Comparison of ENCODE assay signal across 12 cellular contexts in the genomic region with DNA sequence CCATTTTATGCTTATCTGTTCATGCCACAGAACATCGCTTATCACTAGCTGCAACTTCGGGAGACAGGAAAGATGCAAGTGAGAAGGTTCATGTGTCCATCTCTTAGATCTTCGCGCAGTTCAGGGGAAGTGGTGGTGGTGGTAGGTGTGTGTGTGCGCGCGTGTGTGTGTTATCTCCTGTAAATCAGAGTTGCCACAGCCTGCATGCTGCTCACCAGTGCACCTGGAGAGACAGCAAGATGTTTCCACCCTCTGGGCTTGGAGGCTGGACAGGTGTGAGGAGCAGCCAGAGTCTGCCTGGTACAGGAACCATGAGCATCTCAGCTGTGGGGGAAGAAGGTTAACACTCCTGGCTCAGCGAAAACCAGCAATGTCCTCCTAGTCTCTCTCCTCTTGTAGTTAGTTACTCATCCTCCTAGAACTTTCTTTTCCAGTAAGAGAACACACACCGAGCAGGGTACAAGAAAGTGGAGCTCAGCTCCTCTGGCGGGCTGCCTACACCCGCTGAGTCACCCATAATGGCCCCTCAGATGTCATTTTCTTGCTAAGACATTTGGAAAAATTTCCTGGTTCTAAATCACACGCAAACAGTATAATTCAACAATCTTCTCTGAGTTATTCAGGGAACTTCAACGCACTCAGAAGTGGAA. TPM values are rescaled to one million over a fixed set of nuclear protein-coding genes. Genes with fewer than 3 reads are reported as not detected.
DNase-seq lines count a peak whose midpoint lies in the region; ATAC-seq, FAIRE-seq and TF ChIP-seq lines count a peak whose summit lies in the region.
"Had no signal": no experiment of that assay in that cellular context is flagged by ENCODE, and none has a peak within 500 bp of the region (broad histone marks: within the 10 kb centered on the region; RNA-seq: fewer than 3 reads in every experiment).

No MANE protein-coding gene starts in this region.

- FAIRE-seq in GM12891 (lab: Jason Lieb, UNC) = no peak

- H3K4me3 ChIP-seq in left ventricle myocardium inferior = no peak overlapping the region
- no peak overlapping the region for H3K4me3 ChIP-seq in aorta (ENCODE audit: low read length in 2 of 2)
- no peak overlapping the region for H3K4me3 ChIP-seq in stomach
- H3K4me3 ChIP-seq: dorsolateral prefrontal cortex, SJCRH30, uterus had no signal

- H3K27ac ChIP-seq in left ventricle myocardium inferior (replicated peaks) (peak overlapping the region; percentile 38), aorta (ENCODE audit: low read depth in 1 of 2, low read length in 2 of 2) (peak overlapping the region in 1 of 2 donors; percentile 72), stomach (no peak overlapping the region)
- H3K27ac ChIP-seq: SJCRH30, uterus had no signal

- H3K27me3 ChIP-seq in left ventricle myocardium inferior (ENCODE audit: low read depth) = no peaks in the 10 kb centered on the region
- no peaks in the 10 kb centered on the region for H3K27me3 ChIP-seq in aorta (ENCODE audit: control insufficient read depth in 1 of 2, insufficient read depth in 2 of 2, low read length in 1 of 2)
- no peaks in the 10 kb centered on the region for H3K27me3 ChIP-seq in stomach
- H3K27me3 ChIP-seq: dorsolateral prefrontal cortex, SJCRH30, uterus had no signal

- DNase-seq in left ventricle myocardium inferior (no peak), Right ventricle myocardium inferior (ENCODE audit: missing footprints) (no peak), iPS-NIHi7 (ENCODE audit: extremely low spot score) (peak; percentile 0), aorta (peak; percentile 82 to 85), GM12891 (ENCODE audit: insufficient read length, low spot score) (no peak), stomach (no peak)
- peak; percentile 19 for DNase-seq in activated T-helper 2 cell treated with anti-CD3 and anti-CD28 coated beads, Interferon-gamma antibody, Interleukin-2, Interleukin-4, amounts not matched to agents 10 μg/mL and 5 μg/mL and 100 μg/mL, durations not matched to agents 14 hours and 24 hours and 36 hours (ENCODE audit: low spot score)
- DNase-seq: uterus had no signal

- peaks cover 54% of the 10 kb centered on the region for H3K4me1 Mint-ChIP-seq in activated T-helper 2 cell treated with anti-CD3 and anti-CD28 coated beads, Interferon-gamma antibody, Interleukin-2, Interleukin-4, amounts not matched to agents 10 μg/mL and 5 μg/mL and 100 μg/mL, durations not matched to agents 14 hours and 24 hours and 36 hours (ENCODE audit: low read depth)

- TF ChIP-seq EP300 in stomach (IDR thresholded peaks at IDR 0.05) = no peak

- TF ChIP-seq POLR2A in GM12891 (IDR thresholded peaks at IDR 0.05; ENCODE audit: low read depth, low read length) (no peak), stomach (IDR thresholded peaks at IDR 0.05) (no peak)

- 68 to 73% methylated on average over 13 of the region's 13 CpGs for WGBS in aorta, 2 donors
- 70 to 72% (median 70%) methylated on average over 13 of the region's 13 CpGs for WGBS in stomach, 5 donors

- peak overlapping the region; percentile 3 for H3K27ac Mint-ChIP-seq in activated T-helper 2 cell treated with anti-CD3 and anti-CD28 coated beads, Interferon-gamma antibody, Interleukin-2, Interleukin-4, amounts not matched to agents 10 μg/mL and 5 μg/mL and 100 μg/mL, durations not matched to agents 14 hours and 24 hours and 36 hours

- peaks cover 57% of the 10 kb centered on the region for H3K4me1 ChIP-seq in left ventricle myocardium inferior
- no peaks in the 10 kb centered on the region for H3K4me1 ChIP-seq in aorta (ENCODE audit: control insufficient read depth in 1 of 2, insufficient read depth in 2 of 2, low read length in 2 of 2)
- peaks cover 0 to 26% (median 18%) of the 10 kb centered on the region in 4 donors for H3K4me1 ChIP-seq in stomach
- H3K4me1 ChIP-seq: uterus had no signal

- TF ChIP-seq CTCF in left ventricle myocardium inferior (IDR thresholded peaks at IDR 0.05; ENCODE audit: borderline replicate concordance) (no peak), stomach (IDR thresholded peaks at IDR 0.05) (no peak)

- no peak for ATAC-seq in Right ventricle myocardium inferior
- ATAC-seq in aorta (ENCODE audit: low FRiP score) = no peak
- no peak for ATAC-seq in HG02798 (IDR thresholded peaks at IDR 0.05; ENCODE audit: poor library complexity, unreplicated experiment)

- H3K4me3 Mint-ChIP-seq in activated T-helper 2 cell treated with anti-CD3 and anti-CD28 coated beads, Interferon-gamma antibody, Interleukin-2, Interleukin-4, amounts not matched to agents 10 μg/mL and 5 μg/mL and 100 μg/mL, durations not matched to agents 14 hours and 24 hours and 36 hours (ENCODE audit: low read depth) = no peak overlapping the region

- H3K27me3 Mint-ChIP-seq in activated T-helper 2 cell treated with anti-CD3 and anti-CD28 coated beads, Interferon-gamma antibody, Interleukin-2, Interleukin-4, amounts not matched to agents 10 μg/mL and 5 μg/mL and 100 μg/mL, durations not matched to agents 14 hours and 24 hours and 36 hours (ENCODE audit: low read depth) = no peaks in the 10 kb centered on the region

- H3K36me3 ChIP-seq in left ventricle myocardium inferior (no peaks in the 10 kb centered on the region), aorta (ENCODE audit: control insufficient read depth in 1 of 2, insufficient read depth in 2 of 2, low read length in 1 of 2) (no peaks in the 10 kb centered on the region), stomach (no peaks in the 10 kb centered on the region)
- H3K36me3 ChIP-seq: SJCRH30, uterus had no signal

- H3K9me3 Mint-ChIP-seq in activated T-helper 2 cell treated with anti-CD3 and anti-CD28 coated beads, Interferon-gamma antibody, Interleukin-2, Interleukin-4, amounts not matched to agents 10 μg/mL and 5 μg/mL and 100 μg/mL, durations not matched to agents 14 hours and 24 hours and 36 hours = no peaks in the 10 kb centered on the region

- no peaks in the 10 kb centered on the region for H3K9me3 ChIP-seq in left ventricle myocardium inferior (replicated peaks)
- H3K9me3 ChIP-seq in aorta (ENCODE audit: control insufficient read depth, low read length) = no peaks in the 10 kb centered on the region
- no peaks in the 10 kb centered on the region for H3K9me3 ChIP-seq in stomach
- H3K9me3 ChIP-seq: SJCRH30, uterus had no signal

- intact Hi-C loops in left ventricle myocardium inferior (cut with micrococcal nuclease) (no loop called here), Right ventricle myocardium inferior (cut with DNase I) (no loop called here), aorta (cut with DNase I) (no loop called here), stomach (cut with DNase I; ENCODE audit: low total_unique reads) (no loop called here)
- intact Hi-C loops in activated T-helper 2 cell treated with anti-CD3 and anti-CD28 coated beads, Interferon-gamma antibody, Interleukin-2, Interleukin-4, amounts not matched to agents 10 μg/mL and 5 μg/mL and 100 μg/mL, durations not matched to agents 14 hours and 24 hours and 36 hours (cut with micrococcal nuclease) = no loop called here

- no peaks in the 10 kb centered on the region for H3K36me3 Mint-ChIP-seq in activated T-helper 2 cell treated with anti-CD3 and anti-CD28 coated beads, Interferon-gamma antibody, Interleukin-2, Interleukin-4, amounts not matched to agents 10 μg/mL and 5 μg/mL and 100 μg/mL, durations not matched to agents 14 hours and 24 hours and 36 hours (ENCODE audit: low read depth)

RNA-seq across cellular contexts. Expression of a gene that starts 5.1 kb away (rescaled TPM):
- total RNA-seq in left ventricle myocardium inferior (0.30 TPM), Right ventricle myocardium inferior (0.27 TPM), aorta (1 to 10 TPM in 1 of 2 donors, under 1 TPM in 1; 0.15 to 2.1 TPM), stomach (under 1 TPM in 1 of 5 donors, not detected in 4; 0.55 TPM)
- not detected in 2 replicates for total RNA-seq in activated T-helper 2 cell treated with anti-CD3 and anti-CD28 coated beads, Interferon-gamma antibody, Interleukin-2, Interleukin-4, amounts not matched to agents 10 μg/mL and 5 μg/mL and 100 μg/mL, durations not matched to agents 14 hours and 24 hours and 36 hours
- polyA plus RNA-seq in aorta (not detected), stomach (under 1 TPM in 2 of 3 donors, not detected in 1; 0.03 to 0.12 TPM)
- polyA plus RNA-seq in GM12891 (2012; ENCODE audit: low read depth, missing spikeins) = 0.27 TPM
- total RNA-seq: activated CD8-positive, alpha-beta memory T cell treated with anti-CD3 and anti-CD28 coated beads for 36 hours; SJCRH30 had no signal

RNA-seq across cellular contexts. Expression of a gene that starts 7.0 kb away (rescaled TPM):
- 131 TPM for total RNA-seq in left ventricle myocardium inferior
- total RNA-seq in Right ventricle myocardium inferior = 138 TPM
- total RNA-seq in activated T-helper 2 cell treated with anti-CD3 and anti-CD28 coated beads, Interferon-gamma antibody, Interleukin-2, Interleukin-4, amounts not matched to agents 10 μg/mL and 5 μg/mL and 100 μg/mL, durations not matched to agents 14 hours and 24 hours and 36 hours = 62.0 and 66.1 TPM in 2 replicates
- 100 to 1,000 TPM; 183 to 241 TPM for total RNA-seq in aorta
- 100 to 1,000 TPM; 299 to 350 TPM for polyA plus RNA-seq in aorta
- 190 TPM for polyA plus RNA-seq in GM12891 (2012; ENCODE audit: low read depth, missing spikeins)
- total RNA-seq in stomach = 100 to 1,000 TPM in 1 of 5 donors, 10 to 100 TPM in 4; 35.3 to 134 (median 56.9) TPM
- 10 to 100 TPM; 41.7 to 59.1 (median 55.5) TPM for polyA plus RNA-seq in stomach
- total RNA-seq: SJCRH30 had no signal

RNA-seq across cellular contexts. Expression of a gene that starts 18.1 kb away (rescaled TPM):
- total RNA-seq in left ventricle myocardium inferior = 134 TPM
- 132 TPM for total RNA-seq in Right ventricle myocardium inferior
- 61.2 and 66.9 TPM in 2 replicates for total RNA-seq in activated T-helper 2 cell treated with anti-CD3 and anti-CD28 coated beads, Interferon-gamma antibody, Interleukin-2, Interleukin-4, amounts not matched to agents 10 μg/mL and 5 μg/mL and 100 μg/mL, durations not matched to agents 14 hours and 24 hours and 36 hours
- total RNA-seq in aorta = 10 to 100 TPM; 48.2 to 50.1 TPM
- polyA plus RNA-seq in aorta = 100 to 1,000 TPM in 1 of 2 donors, 10 to 100 TPM in 1; 51.5 to 110 TPM
- 146 TPM for polyA plus RNA-seq in GM12891 (2012; ENCODE audit: low read depth, missing spikeins)
- 100 to 1,000 TPM in 1 of 5 donors, 10 to 100 TPM in 4; 20.4 to 101 (median 27.4) TPM for total RNA-seq in stomach
- 10 to 100 TPM; 56.4 to 78.5 (median 71.5) TPM for polyA plus RNA-seq in stomach

RNA-seq across cellular contexts. Expression of a gene that starts 28.5 kb away (rescaled TPM):
- 46.6 TPM for total RNA-seq in left ventricle myocardium inferior
- total RNA-seq in Right ventricle myocardium inferior = 45.7 TPM
- total RNA-seq in activated T-helper 2 cell treated with anti-CD3 and anti-CD28 coated beads, Interferon-gamma antibody, Interleukin-2, Interleukin-4, amounts not matched to agents 10 μg/mL and 5 μg/mL and 100 μg/mL, durations not matched to agents 14 hours and 24 hours and 36 hours = 106 and 112 TPM in 2 replicates
- total RNA-seq in aorta = 10 to 100 TPM; 24.0 to 33.1 TPM
- polyA plus RNA-seq in aorta = 10 to 100 TPM; 19.5 to 44.2 TPM
- 63.8 TPM for polyA plus RNA-seq in GM12891 (2012; ENCODE audit: low read depth, missing spikeins)
- 100 to 1,000 TPM in 1 of 5 donors, 10 to 100 TPM in 4; 35.7 to 322 (median 72.7) TPM for total RNA-seq in stomach
- 10 to 100 TPM; 20.0 to 65.8 (median 31.3) TPM for polyA plus RNA-seq in stomach

RNA-seq across cellular contexts. Expression of a gene that starts 33.0 kb away (rescaled TPM):
- total RNA-seq in left ventricle myocardium inferior (30.4 TPM), Right ventricle myocardium inferior (30.6 TPM), aorta (10 to 100 TPM; 40.5 to 50.1 TPM), stomach (10 to 100 TPM; 20.9 to 59.5 (median 41.1) TPM)
- total RNA-seq in activated T-helper 2 cell treated with anti-CD3 and anti-CD28 coated beads, Interferon-gamma antibody, Interleukin-2, Interleukin-4, amounts not matched to agents 10 μg/mL and 5 μg/mL and 100 μg/mL, durations not matched to agents 14 hours and 24 hours and 36 hours = 111 and 113 TPM in 2 replicates
- polyA plus RNA-seq in aorta (10 to 100 TPM; 22.7 to 53.9 TPM), stomach (10 to 100 TPM; 34.7 to 47.5 (median 41.4) TPM)
- polyA plus RNA-seq in GM12891 (2012; ENCODE audit: low read depth, missing spikeins) = 62.4 TPM

Comparison
In these comparisons a context has a peak if more than half of its experiments do, and no peak if none do; other contexts are left out.
1. DNase-seq: peak in activated T-helper 2 cell treated with anti-CD3 and anti-CD28 coated beads, Interferon-gamma antibody, Interleukin-2, Interleukin-4, amounts not matched to agents 10 μg/mL and 5 μg/mL and 100 μg/mL, durations not matched to agents 14 hours and 24 hours and 36 hours (single experiment), iPS-NIHi7 (single experiment) and aorta (2 of 2); none in left ventricle myocardium inferior (single experiment), Right ventricle myocardium inferior (single experiment), GM12891 (single experiment) and stomach (single experiment).